ENCODE assay signal across 1 cellular context in genomic region chr1:15799928-15800835, GRCh38.
TF ChIP-seq lines count a peak whose summit lies in the region.

No MANE protein-coding gene starts in this region.

TF ChIP-seq in K562, 482 proteins besides CTCF, POLR2A, EP300 and RAD21 (continued from another document and continues in another):
- TF ChIP-seq CXXC5 (CRISPR knock-in tag; IDR thresholded peaks at IDR 0.05): peak; percentile 51
- peak; percentile 53; the same call in 1 of the 2 replicates for TF ChIP-seq TEAD4 (IDR thresholded peaks at IDR 0.05; ENCODE audit: low read length)
- no peak for TF ChIP-seq TEAD4 (CRISPR knock-in tag; IDR thresholded peaks at IDR 0.05; ENCODE audit: borderline replicate concordance)
- TF ChIP-seq ZNF395 (CRISPR knock-in tag; IDR thresholded peaks at IDR 0.05): peak; percentile 48; the same call in 1 of the 2 replicates
- TF ChIP-seq NCOA6 (IDR thresholded peaks at IDR 0.05): no peak
- peak; percentile 65; the same call in 1 of the 2 replicates for TF ChIP-seq FOSL1 (tag; conservative IDR thresholded peaks at IDR 0.05)
- peak; percentile 36 for TF ChIP-seq ETV1 (tag; conservative IDR thresholded peaks at IDR 0.05; ENCODE audit: low read depth)
- TF ChIP-seq MAFK (IDR thresholded peaks at IDR 0.05; ENCODE audit: low read length): peak; percentile 3
- peak in 1 of 2 experiments; percentile 12; a peak in 2 of 4 replicates for TF ChIP-seq RCOR1 (IDR thresholded peaks at IDR 0.05; ENCODE audit: borderline replicate concordance in 1 of 2, low read depth in 2 of 2, low read length in 2 of 2)
- peak; percentile 15; the same call in 1 of the 2 replicates for TF ChIP-seq CBFA2T2 (conservative IDR thresholded peaks at IDR 0.05)
- peak; percentile 46; the same call in 1 of the 2 replicates for TF ChIP-seq ADNP (tag; IDR thresholded peaks at IDR 0.05)
- 0 out of 2 replicates have a peak, but pooled peaks have one; percentile 66 for TF ChIP-seq GATAD2A (IDR thresholded peaks at IDR 0.05)
- peak; percentile 58 for TF ChIP-seq RBM25 (IDR thresholded peaks at IDR 0.05; ENCODE audit: low read depth, low read length, severe bottlenecking)
- TF ChIP-seq ATF1 (CRISPR knock-in tag; IDR thresholded peaks at IDR 0.05): no peak
- peak; percentile 7; the same call in 1 of the 2 replicates for TF ChIP-seq ATF1 (tag; IDR thresholded peaks at IDR 0.05)
- no peak for TF ChIP-seq CREM (IDR thresholded peaks at IDR 0.05; ENCODE audit: low read depth)
- no peak for TF ChIP-seq ZKSCAN3 (CRISPR knock-in tag; IDR thresholded peaks at IDR 0.05)
- TF ChIP-seq ZNF57 (CRISPR knock-in tag; IDR thresholded peaks at IDR 0.05): no peak
- TF ChIP-seq MYNN (IDR thresholded peaks at IDR 0.05): peak; percentile 44; the same call in 1 of the 2 replicates
- TF ChIP-seq MYNN (CRISPR knock-in tag; IDR thresholded peaks at IDR 0.05): no peak
- TF ChIP-seq, protein P1, sequence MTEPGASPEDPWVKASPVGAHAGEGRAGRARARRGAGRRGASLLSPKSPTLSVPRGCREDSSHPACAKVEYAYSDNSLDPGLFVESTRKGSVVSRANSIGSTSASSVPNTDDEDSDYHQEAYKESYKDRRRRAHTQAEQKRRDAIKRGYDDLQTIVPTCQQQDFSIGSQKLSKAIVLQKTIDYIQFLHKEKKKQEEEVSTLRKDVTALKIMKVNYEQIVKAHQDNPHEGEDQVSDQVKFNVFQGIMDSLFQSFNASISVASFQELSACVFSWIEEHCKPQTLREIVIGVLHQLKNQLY (CRISPR knock-in tag; conservative IDR thresholded peaks at IDR 0.05): no peak
- no peak for TF ChIP-seq TRIM25 (IDR thresholded peaks at IDR 0.05; ENCODE audit: borderline replicate concordance)
- no peak for TF ChIP-seq ZC3H4 (CRISPR knock-in tag; IDR thresholded peaks at IDR 0.05; ENCODE audit: borderline replicate concordance)
- TF ChIP-seq DPF2 (IDR thresholded peaks at IDR 0.05): peak; percentile 14; the same call in 1 of the 2 replicates
- TF ChIP-seq KAT7 (CRISPR knock-in tag; IDR thresholded peaks at IDR 0.05; ENCODE audit: borderline replicate concordance): no peak
- peak; percentile 64 for TF ChIP-seq ZNF592 (IDR thresholded peaks at IDR 0.05)
- 0 out of 2 replicates have a peak, but pooled peaks have one; percentile 63 for TF ChIP-seq ZNF175 (CRISPR knock-in tag; IDR thresholded peaks at IDR 0.05; ENCODE audit: low read depth)
- TF ChIP-seq NCOR1 (IDR thresholded peaks at IDR 0.05): peak; percentile 18; the same call in 1 of the 2 replicates
- TF ChIP-seq ZNF785 (CRISPR knock-in tag; IDR thresholded peaks at IDR 0.05): no peak
- no peak for TF ChIP-seq ZNF717 (CRISPR knock-in tag; IDR thresholded peaks at IDR 0.05)
- TF ChIP-seq, protein P2, sequence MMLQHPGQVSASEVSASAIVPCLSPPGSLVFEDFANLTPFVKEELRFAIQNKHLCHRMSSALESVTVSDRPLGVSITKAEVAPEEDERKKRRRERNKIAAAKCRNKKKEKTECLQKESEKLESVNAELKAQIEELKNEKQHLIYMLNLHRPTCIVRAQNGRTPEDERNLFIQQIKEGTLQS (IDR thresholded peaks at IDR 0.05): peak; percentile 79
- TF ChIP-seq, protein P2 (CRISPR knock-in tag; conservative IDR thresholded peaks at IDR 0.05): no peak
- no peak for TF ChIP-seq BRF1 (IDR thresholded peaks at IDR 0.05; ENCODE audit: borderline replicate concordance, extremely low read depth, insufficient read length)
- peak in 1 of 2 experiments; percentile 27; a peak in 1 of 4 replicates for TF ChIP-seq MAZ (CRISPR knock-in tag; conservative IDR thresholded peaks at IDR 0.05 in 1 of 2, IDR thresholded peaks at IDR 0.05 in 1 of 2)
- peak; percentile 68; the same call in 1 of the 2 replicates for TF ChIP-seq L3MBTL2 (IDR thresholded peaks at IDR 0.05)
- no peak for TF ChIP-seq PHF8 (IDR thresholded peaks at IDR 0.05; ENCODE audit: borderline replicate concordance, low read length)
- peak; percentile 93 for TF ChIP-seq NR2C1 (IDR thresholded peaks at IDR 0.05)
- TF ChIP-seq NR2C1 (tag; IDR thresholded peaks at IDR 0.05): peak; percentile 94
- TF ChIP-seq, protein P3, sequence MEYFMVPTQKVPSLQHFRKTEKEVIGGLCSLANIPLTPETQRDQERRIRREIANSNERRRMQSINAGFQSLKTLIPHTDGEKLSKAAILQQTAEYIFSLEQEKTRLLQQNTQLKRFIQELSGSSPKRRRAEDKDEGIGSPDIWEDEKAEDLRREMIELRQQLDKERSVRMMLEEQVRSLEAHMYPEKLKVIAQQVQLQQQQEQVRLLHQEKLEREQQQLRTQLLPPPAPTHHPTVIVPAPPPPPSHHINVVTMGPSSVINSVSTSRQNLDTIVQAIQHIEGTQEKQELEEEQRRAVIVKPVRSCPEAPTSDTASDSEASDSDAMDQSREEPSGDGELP (CRISPR knock-in tag; IDR thresholded peaks at IDR 0.05; ENCODE audit: borderline replicate concordance): peak; percentile 35; the same call in 1 of the 2 replicates
- TF ChIP-seq ZNF431 (CRISPR knock-in tag; IDR thresholded peaks at IDR 0.05): no peak
- TF ChIP-seq, protein P4, sequence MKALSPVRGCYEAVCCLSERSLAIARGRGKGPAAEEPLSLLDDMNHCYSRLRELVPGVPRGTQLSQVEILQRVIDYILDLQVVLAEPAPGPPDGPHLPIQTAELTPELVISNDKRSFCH (CRISPR knock-in tag; IDR thresholded peaks at IDR 0.05): no peak
- TF ChIP-seq, protein P4 (tag; IDR thresholded peaks at IDR 0.05): 0 out of 2 replicates have a peak, but pooled peaks have one; percentile 17
- TF ChIP-seq, protein P5, sequence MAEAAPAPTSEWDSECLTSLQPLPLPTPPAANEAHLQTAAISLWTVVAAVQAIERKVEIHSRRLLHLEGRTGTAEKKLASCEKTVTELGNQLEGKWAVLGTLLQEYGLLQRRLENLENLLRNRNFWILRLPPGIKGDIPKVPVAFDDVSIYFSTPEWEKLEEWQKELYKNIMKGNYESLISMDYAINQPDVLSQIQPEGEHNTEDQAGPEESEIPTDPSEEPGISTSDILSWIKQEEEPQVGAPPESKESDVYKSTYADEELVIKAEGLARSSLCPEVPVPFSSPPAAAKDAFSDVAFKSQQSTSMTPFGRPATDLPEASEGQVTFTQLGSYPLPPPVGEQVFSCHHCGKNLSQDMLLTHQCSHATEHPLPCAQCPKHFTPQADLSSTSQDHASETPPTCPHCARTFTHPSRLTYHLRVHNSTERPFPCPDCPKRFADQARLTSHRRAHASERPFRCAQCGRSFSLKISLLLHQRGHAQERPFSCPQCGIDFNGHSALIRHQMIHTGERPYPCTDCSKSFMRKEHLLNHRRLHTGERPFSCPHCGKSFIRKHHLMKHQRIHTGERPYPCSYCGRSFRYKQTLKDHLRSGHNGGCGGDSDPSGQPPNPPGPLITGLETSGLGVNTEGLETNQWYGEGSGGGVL (CRISPR knock-in tag; IDR thresholded peaks at IDR 0.05): no peak
- no peak for TF ChIP-seq KLF16 (IDR thresholded peaks at IDR 0.05)
- 0 out of 2 replicates have a peak, but pooled peaks have one; percentile 68 for TF ChIP-seq SMAD4 (CRISPR knock-in tag; conservative IDR thresholded peaks at IDR 0.05)
- TF ChIP-seq NFIC (IDR thresholded peaks at IDR 0.05): peak; percentile 95
- TF ChIP-seq VEZF1 (CRISPR knock-in tag; IDR thresholded peaks at IDR 0.05): peak; percentile 43
- TF ChIP-seq TAF15 (IDR thresholded peaks at IDR 0.05; ENCODE audit: low read depth, low read length): no peak
